Comparison of ENCODE assay signal across 33 cellular contexts in the genomic region with DNA sequence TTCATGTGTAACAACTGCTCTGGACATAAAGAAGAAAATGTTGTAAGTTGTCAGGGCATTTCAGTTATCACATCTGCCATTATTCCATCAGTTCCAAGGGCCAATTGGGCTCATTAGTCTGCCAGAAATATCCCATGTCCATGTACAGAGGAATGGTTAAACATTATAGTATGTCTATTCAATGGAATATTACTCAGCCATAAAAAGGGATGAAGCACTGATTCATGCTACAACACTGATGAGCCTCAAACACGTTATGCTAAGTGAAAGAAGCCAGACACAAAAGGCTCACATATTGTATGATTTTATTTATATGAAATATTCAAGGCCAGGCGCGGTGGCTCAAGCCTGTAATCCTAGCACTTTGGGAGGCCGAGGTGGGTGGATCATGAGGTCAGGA.
"Had no signal": no experiment of that assay in that cellular context is flagged by ENCODE, and none has a peak within 500 bp of the region (broad histone marks: within the 10 kb centered on the region; RNA-seq: fewer than 3 reads in every experiment).

No MANE protein-coding gene starts in this region.

- H3K27ac ChIP-seq: adrenal gland, body of pancreas, brain microvascular endothelial cell, breast epithelium, VCaP had no signal

- H3K27me3 ChIP-seq: adrenal gland, body of pancreas, brain microvascular endothelial cell, breast epithelium had no signal

- H3K4me1 ChIP-seq: adrenal gland, body of pancreas, breast epithelium had no signal

- H3K36me3 ChIP-seq: adrenal gland, brain microvascular endothelial cell, breast epithelium had no signal

- FAIRE-seq: astrocyte, TTC549 had no signal

- H3K9me3 ChIP-seq: adrenal gland, body of pancreas, breast epithelium had no signal

- ATAC-seq: activated CD8-positive, alpha-beta T cell treated with anti-CD3 and anti-CD28 coated beads for 36 hours; activated naive CD4-positive, alpha-beta T cell treated with anti-CD3 and anti-CD28 coated beads, Interleukin-2, amount 50 U/mL, for 72 hours; activated T-cell treated with anti-CD3 and anti-CD28 coated beads, Interleukin-2, amount 50 U/mL, for 4 hours; activated T-cell treated with anti-CD3 and anti-CD28 coated beads, Interleukin-2, amount 50 U/mL, for 72 hours; activated T-helper 17 cell treated with anti-CD3 and anti-CD28 coated beads, Interleukin-2, amount 50 U/mL, for 72 hours; body of pancreas had no signal

- H3K4me3 ChIP-seq: adrenal gland, body of pancreas, breast epithelium had no signal

- DNase-seq: activated B cell treated with CpG ODN at 0.5 μM for 24 hours; activated CD4-positive, alpha-beta memory T cell treated with anti-CD3 and anti-CD28 coated beads for 36 hours; activated CD4-positive, alpha-beta T cell treated with anti-CD3 and anti-CD28 coated beads for 4 hours; activated CD4-positive, alpha-beta T cell treated with anti-CD3 and anti-CD28 coated beads, Interleukin-2, amount 10 ng/mL, durations not matched to agents 24 days and 14 days; activated CD4-positive, alpha-beta T cell treated with anti-CD3 and anti-CD28 coated beads, Interleukin-2, amount 50 U/mL, for 1 hour; activated CD4-positive, alpha-beta T cell treated with anti-CD3 and anti-CD28 coated beads, Interleukin-2, amount 50 U/mL, for 4 hours; activated CD4-positive, CD25-positive, alpha-beta regulatory T cell treated with anti-CD3 and anti-CD28 coated beads, Interleukin-2, amount 50 U/mL, for 72 hours; activated CD8-positive, alpha-beta memory T cell treated with anti-CD3 and anti-CD28 coated beads, Interleukin-2, amount 50 U/mL, for 4 hours; activated CD8-positive, alpha-beta T cell treated with anti-CD3 and anti-CD28 coated beads for 36 hours; activated effector memory CD4-positive, alpha-beta T cell treated with anti-CD3 and anti-CD28 coated beads, Interleukin-2, amount 50 U/mL, for 16 hours; activated gamma-delta T cell treated with Interleukin-2 at 50 U/mL for 16 hours; activated naive CD4-positive, alpha-beta T cell; activated naive CD4-positive, alpha-beta T cell treated with anti-CD3 and anti-CD28 coated beads for 36 hours; activated naive CD4-positive, alpha-beta T cell treated with anti-CD3 and anti-CD28 coated beads, Interleukin-2, amount 50 U/mL, for 16 hours; activated naive CD8-positive, alpha-beta T cell treated with anti-CD3 and anti-CD28 coated beads for 36 hours; activated T-cell treated with anti-CD3 and anti-CD28 coated beads for 4 hours; activated T-cell treated with anti-CD3 and anti-CD28 coated beads, Interleukin-2, amount 50 U/mL, for 1 hour; activated T-cell treated with anti-CD3 and anti-CD28 coated beads, Interleukin-2, amount 50 U/mL, for 4 hours; activated T-cell treated with anti-CD3 and anti-CD28 coated beads, Interleukin-2, amount 50 U/mL, for 72 hours; adrenal gland; amniotic stem cell; aorta; body of pancreas; brain microvascular endothelial cell; central memory CD4-positive, alpha-beta T cell; T-helper 2 cell; T-helper 9 cell had no signal
